ENCODE assay signal across 1 cellular context in the genomic region with DNA sequence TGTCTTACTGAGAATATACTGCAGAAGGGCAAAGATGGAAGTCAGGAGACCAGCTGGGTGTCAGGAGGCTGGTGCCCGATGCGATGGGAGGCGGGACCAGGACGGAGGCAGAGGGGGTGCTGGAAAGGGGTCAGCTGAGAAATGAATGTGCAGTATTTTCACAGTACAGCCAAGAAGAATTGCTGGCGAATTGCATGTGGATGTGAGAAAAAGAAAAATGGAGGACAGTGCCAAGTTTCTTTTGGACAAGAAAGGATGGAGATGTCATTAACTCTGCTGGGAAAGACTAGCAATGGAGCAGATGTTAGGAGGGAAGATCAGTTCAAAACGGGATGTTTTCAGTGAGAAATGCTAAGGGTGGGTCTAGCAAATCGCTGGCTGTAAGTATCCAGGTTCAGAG.
TF ChIP-seq lines count a peak whose summit lies in the region.

No MANE protein-coding gene starts in this region.

TF ChIP-seq in liver, 16 proteins besides CTCF, POLR2A, EP300 and RAD21 (continued from another document):
- TF ChIP-seq, protein P1, sequence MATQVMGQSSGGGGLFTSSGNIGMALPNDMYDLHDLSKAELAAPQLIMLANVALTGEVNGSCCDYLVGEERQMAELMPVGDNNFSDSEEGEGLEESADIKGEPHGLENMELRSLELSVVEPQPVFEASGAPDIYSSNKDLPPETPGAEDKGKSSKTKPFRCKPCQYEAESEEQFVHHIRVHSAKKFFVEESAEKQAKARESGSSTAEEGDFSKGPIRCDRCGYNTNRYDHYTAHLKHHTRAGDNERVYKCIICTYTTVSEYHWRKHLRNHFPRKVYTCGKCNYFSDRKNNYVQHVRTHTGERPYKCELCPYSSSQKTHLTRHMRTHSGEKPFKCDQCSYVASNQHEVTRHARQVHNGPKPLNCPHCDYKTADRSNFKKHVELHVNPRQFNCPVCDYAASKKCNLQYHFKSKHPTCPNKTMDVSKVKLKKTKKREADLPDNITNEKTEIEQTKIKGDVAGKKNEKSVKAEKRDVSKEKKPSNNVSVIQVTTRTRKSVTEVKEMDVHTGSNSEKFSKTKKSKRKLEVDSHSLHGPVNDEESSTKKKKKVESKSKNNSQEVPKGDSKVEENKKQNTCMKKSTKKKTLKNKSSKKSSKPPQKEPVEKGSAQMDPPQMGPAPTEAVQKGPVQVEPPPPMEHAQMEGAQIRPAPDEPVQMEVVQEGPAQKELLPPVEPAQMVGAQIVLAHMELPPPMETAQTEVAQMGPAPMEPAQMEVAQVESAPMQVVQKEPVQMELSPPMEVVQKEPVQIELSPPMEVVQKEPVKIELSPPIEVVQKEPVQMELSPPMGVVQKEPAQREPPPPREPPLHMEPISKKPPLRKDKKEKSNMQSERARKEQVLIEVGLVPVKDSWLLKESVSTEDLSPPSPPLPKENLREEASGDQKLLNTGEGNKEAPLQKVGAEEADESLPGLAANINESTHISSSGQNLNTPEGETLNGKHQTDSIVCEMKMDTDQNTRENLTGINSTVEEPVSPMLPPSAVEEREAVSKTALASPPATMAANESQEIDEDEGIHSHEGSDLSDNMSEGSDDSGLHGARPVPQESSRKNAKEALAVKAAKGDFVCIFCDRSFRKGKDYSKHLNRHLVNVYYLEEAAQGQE (IDR thresholded peaks at IDR 0.05), result no peak
- TF ChIP-seq RXRA (IDR thresholded peaks at IDR 0.05) (no peak), NR2F2 (IDR thresholded peaks at IDR 0.05) (no peak), JUND (IDR thresholded peaks at IDR 0.05) (no peak), FOXA1 (IDR thresholded peaks at IDR 0.05) (no peak), SP1 (IDR thresholded peaks at IDR 0.05) (no peak), HNF4G (IDR thresholded peaks at IDR 0.05) (no peak), GABPA (IDR thresholded peaks at IDR 0.05 in 1 of 2, conservative IDR thresholded peaks at IDR 0.05 in 1 of 2) (no peak), YY1 (IDR thresholded peaks at IDR 0.05) (no peak)
- TF ChIP-seq, protein P2, sequence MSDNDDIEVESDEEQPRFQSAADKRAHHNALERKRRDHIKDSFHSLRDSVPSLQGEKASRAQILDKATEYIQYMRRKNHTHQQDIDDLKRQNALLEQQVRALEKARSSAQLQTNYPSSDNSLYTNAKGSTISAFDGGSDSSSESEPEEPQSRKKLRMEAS (IDR thresholded peaks at IDR 0.05), result no peak
